ENCODE assay signal across 1 cellular context in genomic region chr2:88627856-88628568, GRCh38.
TF ChIP-seq lines count a peak whose summit lies in the region.

No MANE protein-coding gene starts in this region.

TF ChIP-seq in HepG2, 621 proteins besides CTCF, POLR2A, EP300 and RAD21 (continued from another document and continues in another):
- peak; percentile 71 for TF ChIP-seq ZGPAT (CRISPR knock-in tag; IDR thresholded peaks at IDR 0.05)
- no peak for TF ChIP-seq ZNF564 (CRISPR knock-in tag; IDR thresholded peaks at IDR 0.05)
- TF ChIP-seq MAZ (IDR thresholded peaks at IDR 0.05; ENCODE audit: borderline replicate concordance, low read depth, low read length), result peak; percentile 51; the same call in 1 of the 2 replicates
- no peak; the same call in 1 of the 2 replicates for TF ChIP-seq MAZ (CRISPR knock-in tag; IDR thresholded peaks at IDR 0.05; ENCODE audit: low read depth)
- TF ChIP-seq CENPT (CRISPR knock-in tag; IDR thresholded peaks at IDR 0.05; ENCODE audit: low read depth), result no peak
- peak; percentile 65 for TF ChIP-seq ELF3 (CRISPR knock-in tag; IDR thresholded peaks at IDR 0.05)
- TF ChIP-seq TSC22D2 (CRISPR knock-in tag; IDR thresholded peaks at IDR 0.05; ENCODE audit: borderline replicate concordance), result no peak; the same call in 1 of the 2 replicates
- no peak for TF ChIP-seq SCMH1 (CRISPR knock-in tag; IDR thresholded peaks at IDR 0.05; ENCODE audit: borderline replicate concordance)
- no peak for TF ChIP-seq ZNF597 (CRISPR knock-in tag; IDR thresholded peaks at IDR 0.05)
- peak; percentile 84; the same call in 1 of the 2 replicates for TF ChIP-seq MZF1 (CRISPR knock-in tag; IDR thresholded peaks at IDR 0.05; ENCODE audit: borderline replicate concordance)
- TF ChIP-seq ZFP36L1 (CRISPR knock-in tag; IDR thresholded peaks at IDR 0.05), result no peak
- TF ChIP-seq ZNF607 (CRISPR knock-in tag; IDR thresholded peaks at IDR 0.05; ENCODE audit: borderline replicate concordance), result peak; percentile 74; the same call in 1 of the 2 replicates
- no peak for TF ChIP-seq MBD4 (IDR thresholded peaks at IDR 0.05; ENCODE audit: borderline replicate concordance, low read length)
- TF ChIP-seq GATA4 (IDR thresholded peaks at IDR 0.05; ENCODE audit: borderline replicate concordance, low read depth), result peak; percentile 81
- peak; percentile 17; the same call in 1 of the 2 replicates for TF ChIP-seq STAG1 (CRISPR knock-in tag; IDR thresholded peaks at IDR 0.05)
- TF ChIP-seq ZNF513 (CRISPR knock-in tag; conservative IDR thresholded peaks at IDR 0.05), result no peak
- TF ChIP-seq ZNF883 (CRISPR knock-in tag; IDR thresholded peaks at IDR 0.05; ENCODE audit: not compliant biosample characterization), result no peak
- 0 out of 2 replicates have a peak, but pooled peaks have one; percentile 15 for TF ChIP-seq MXD1 (CRISPR knock-in tag; IDR thresholded peaks at IDR 0.05)
- TF ChIP-seq ZNF180 (CRISPR knock-in tag; IDR thresholded peaks at IDR 0.05; ENCODE audit: borderline replicate concordance, low read depth), result no peak
- TF ChIP-seq ZNF841 (CRISPR knock-in tag; IDR thresholded peaks at IDR 0.05; ENCODE audit: borderline replicate concordance), result no peak
- peak; percentile 96 for TF ChIP-seq ZNF781 (CRISPR knock-in tag; IDR thresholded peaks at IDR 0.05; ENCODE audit: borderline replicate concordance, not compliant biosample characterization)
- TF ChIP-seq ZNF20 (CRISPR knock-in tag; IDR thresholded peaks at IDR 0.05), result no peak
- peak; percentile 96 for TF ChIP-seq ZNF230 (CRISPR knock-in tag; IDR thresholded peaks at IDR 0.05)
- TF ChIP-seq ZNF556 (CRISPR knock-in tag; IDR thresholded peaks at IDR 0.05; ENCODE audit: borderline replicate concordance), result no peak
- TF ChIP-seq ZNF879 (CRISPR knock-in tag; IDR thresholded peaks at IDR 0.05), result no peak
- TF ChIP-seq ZNF776 (CRISPR knock-in tag; IDR thresholded peaks at IDR 0.05), result 0 out of 2 replicates have a peak, but pooled peaks have one; percentile 21
- no peak for TF ChIP-seq ZNF142 (CRISPR knock-in tag; IDR thresholded peaks at IDR 0.05)
- peak; percentile 7; the same call in 1 of the 2 replicates for TF ChIP-seq MTERF4 (CRISPR knock-in tag; IDR thresholded peaks at IDR 0.05)
- TF ChIP-seq HIVEP1 (CRISPR knock-in tag; IDR thresholded peaks at IDR 0.05), result 0 out of 2 replicates have a peak, but pooled peaks have one; percentile 14
- peak; percentile 30; the same call in 1 of the 2 replicates for TF ChIP-seq HNF4A (CRISPR knock-in tag; IDR thresholded peaks at IDR 0.05)
- TF ChIP-seq ZNF580 (CRISPR knock-in tag; IDR thresholded peaks at IDR 0.05; ENCODE audit: borderline replicate concordance, low read depth), result peak; percentile 86; the same call in 1 of the 2 replicates
- 0 out of 2 replicates have a peak, but pooled peaks have one; percentile 28 for TF ChIP-seq CHCHD3 (CRISPR knock-in tag; IDR thresholded peaks at IDR 0.05)
- TF ChIP-seq NONO (IDR thresholded peaks at IDR 0.05), result no peak
- TF ChIP-seq NONO (CRISPR knock-in tag; conservative IDR thresholded peaks at IDR 0.05), result peak; percentile 21; the same call in 1 of the 2 replicates
- TF ChIP-seq GATAD1 (CRISPR knock-in tag; IDR thresholded peaks at IDR 0.05), result peak; percentile 67; the same call in 1 of the 2 replicates
- no peak for TF ChIP-seq U2AF2 (IDR thresholded peaks at IDR 0.05; ENCODE audit: low read depth, low read length)
- peak; percentile 53; the same call in 1 of the 2 replicates for TF ChIP-seq ZNF44 (CRISPR knock-in tag; IDR thresholded peaks at IDR 0.05)
- TF ChIP-seq CREM (IDR thresholded peaks at IDR 0.05), result peak; percentile 61; the same call in 1 of the 2 replicates
- TF ChIP-seq CREM (CRISPR knock-in tag; IDR thresholded peaks at IDR 0.05), result no peak
- peak; percentile 12 for TF ChIP-seq NFYB (CRISPR knock-in tag; IDR thresholded peaks at IDR 0.05)
- no peak for TF ChIP-seq SOX6 (IDR thresholded peaks at IDR 0.05)
- TF ChIP-seq SOX6 (CRISPR knock-in tag; IDR thresholded peaks at IDR 0.05), result no peak
- TF ChIP-seq WIZ (CRISPR knock-in tag; IDR thresholded peaks at IDR 0.05), result no peak
- TF ChIP-seq ZNF503 (CRISPR knock-in tag; IDR thresholded peaks at IDR 0.05), result no peak; the same call in 1 of the 2 replicates
- 0 out of 2 replicates have a peak, but pooled peaks have one; percentile 38 for TF ChIP-seq RBAK (CRISPR knock-in tag; IDR thresholded peaks at IDR 0.05)
- TF ChIP-seq ZNF619 (CRISPR knock-in tag; IDR thresholded peaks at IDR 0.05), result peak; percentile 47; the same call in 1 of the 2 replicates
- TF ChIP-seq SKI (IDR thresholded peaks at IDR 0.05; ENCODE audit: partially characterized antibody), result peak; percentile 46
- TF ChIP-seq TGIF2 (CRISPR knock-in tag; IDR thresholded peaks at IDR 0.05), result peak; percentile 47; the same call in 1 of the 2 replicates
- no peak for TF ChIP-seq ZBTB1 (CRISPR knock-in tag; IDR thresholded peaks at IDR 0.05; ENCODE audit: borderline replicate concordance)
- no peak for TF ChIP-seq ZXDC (CRISPR knock-in tag; IDR thresholded peaks at IDR 0.05)
- TF ChIP-seq NFE2L1 (CRISPR knock-in tag; IDR thresholded peaks at IDR 0.05; ENCODE audit: borderline replicate concordance), result no peak
- TF ChIP-seq ZNF572 (CRISPR knock-in tag; IDR thresholded peaks at IDR 0.05), result peak; percentile 93
